19 cellular contexts compared by ENCODE assay signal in genomic region chr10:31508882-31509281, GRCh38.
A peak's percentile ranks its signal among the peaks of the same experiment; 100 is the strongest.
DNase-seq lines count a peak whose midpoint lies in the region; ATAC-seq and TF ChIP-seq lines count a peak whose summit lies in the region.
"Had no signal": no experiment of that assay in that cellular context is flagged by ENCODE, and none has a peak within 500 bp of the region (broad histone marks: within the 10 kb centered on the region; RNA-seq: fewer than 3 reads in every experiment).

No MANE protein-coding gene starts in this region.

- no peak for TF ChIP-seq CTCF in AG10803 (conservative IDR thresholded peaks at IDR 0.05; ENCODE audit: low read length)
- no peak for TF ChIP-seq CTCF in HFFc6 (IDR thresholded peaks at IDR 0.05)
- TF ChIP-seq CTCF in brain microvascular endothelial cell (IDR thresholded peaks at IDR 0.05; ENCODE audit: low read depth, low read length, missing control alignments): no peak

- no peak overlapping the region for H2BK12ac ChIP-seq in mesenchymal stem cell (ENCODE audit: low read length in 2 of 2)

- peaks cover 67% of the 10 kb centered on the region for H3K9me3 ChIP-seq in mesenchymal stem cell (ENCODE audit: control insufficient read depth, low read length)

- no peak for ATAC-seq in GM21447 (IDR thresholded peaks at IDR 0.05; ENCODE audit: unreplicated experiment)

- no peak overlapping the region for H3K4me3 ChIP-seq in AG10803 (ENCODE audit: low read length)
- H3K4me3 ChIP-seq in brain microvascular endothelial cell (ENCODE audit: low read depth, low read length): no peak overlapping the region
- H3K4me3 ChIP-seq in mesenchymal stem cell (ENCODE audit: insufficient read depth in 1 of 2, low read depth in 1 of 2, low read length in 2 of 2): no peak overlapping the region
- H3K4me3 ChIP-seq: PC-9, SK-N-MC had no signal

- in situ Hi-C loops in brain microvascular endothelial cell (cut with HindIII; ENCODE audit: low pct_ligation_motif_present, low sequenced_read_pairs): no loop called here

- no peak overlapping the region for H2BK5ac ChIP-seq in mesenchymal stem cell (ENCODE audit: low read depth, low read length, poor library complexity, severe bottlenecking)

- peak overlapping the region in 1 of 2 experiments; percentile 23 for H3K18ac ChIP-seq in mesenchymal stem cell (ENCODE audit: low read depth in 1 of 2, low read length in 2 of 2)

- WGBS in mesenchymal stem cell: 86% methylated on average over 5 of the region's 5 CpGs

- H3K27ac ChIP-seq in brain microvascular endothelial cell (no peak overlapping the region), mesenchymal stem cell (ENCODE audit: low read length, poor library complexity, severe bottlenecking) (no peak overlapping the region)
- H3K27ac ChIP-seq: C4-2B, PC-9, SK-N-MC had no signal

- H2BK15ac ChIP-seq in mesenchymal stem cell (ENCODE audit: low read depth, poor library complexity, severe bottlenecking): no peak overlapping the region

- H3K14ac ChIP-seq in mesenchymal stem cell (ENCODE audit: low read length in 2 of 2): no peak overlapping the region

- H2BK120ac ChIP-seq in mesenchymal stem cell (ENCODE audit: low read depth, low read length): no peak overlapping the region

- no peak overlapping the region; the same call in 1 of the 2 replicates for H3K4me3 Mint-ChIP-seq in HFFc6
- H3K4me3 Mint-ChIP-seq: H9 had no signal

- H2AK5ac ChIP-seq in mesenchymal stem cell (ENCODE audit: low read length, severe bottlenecking): no peak overlapping the region

- H2AFZ ChIP-seq in mesenchymal stem cell (ENCODE audit: low read depth, low read length): no peak overlapping the region
- H2AFZ ChIP-seq: PC-9 had no signal

- peaks cover 20% of the 10 kb centered on the region for H3K79me1 ChIP-seq in mesenchymal stem cell (replicated peaks; ENCODE audit: low read length, poor library complexity, severe bottlenecking)

- DNase-seq in AG10803 (ENCODE audit: low read depth): peak; percentile 27
- peak; percentile 19 for DNase-seq in HFFc6
- peak; percentile 42 for DNase-seq in brain microvascular endothelial cell
- DNase-seq in mesenchymal stem cell: peak; percentile 22
- no peak for DNase-seq in NCI-H748 (lab: John Stamatoyannopoulos, UW; ENCODE audit: unreplicated experiment)
- no peak for DNase-seq in DMS53 treated with DMSO at 0.1 percent for 48 hours (lab: John Stamatoyannopoulos, UW; ENCODE audit: unreplicated experiment)
- DNase-seq in ureter (ENCODE audit: low spot score): no peak
- DNase-seq: COR-L47, GF-D8, H9, NCI-H1048, NCI-H146, NCI-H2107, NCI-H345, NCI-H526 treated with DMSO at 0.1 percent for 48 hours, PC-9 had no signal

- peak overlapping the region; percentile 59 for H4K8ac ChIP-seq in mesenchymal stem cell (ENCODE audit: low read length)

- peaks cover 5% of the 10 kb centered on the region for H3K36me3 ChIP-seq in brain microvascular endothelial cell (replicated peaks)
- H3K36me3 ChIP-seq in mesenchymal stem cell (ENCODE audit: control insufficient read depth in 1 of 2, insufficient read depth in 2 of 2, low read depth in 1 of 2, low read length in 2 of 2): peaks cover 17 to 97% of the 10 kb centered on the region in 2 experiments

- no peak overlapping the region for H3K9ac ChIP-seq in mesenchymal stem cell (ENCODE audit: low read length)

- H3K4ac ChIP-seq in mesenchymal stem cell (ENCODE audit: low read depth in 1 of 2, low read length in 2 of 2): no peak overlapping the region

- no peaks in the 10 kb centered on the region for H3K27me3 ChIP-seq in brain microvascular endothelial cell (replicated peaks)
- no peaks in the 10 kb centered on the region for H3K27me3 ChIP-seq in mesenchymal stem cell (ENCODE audit: control insufficient read depth in 1 of 2, insufficient read depth in 1 of 2, low read length in 2 of 2)

- H3K4me1 ChIP-seq in mesenchymal stem cell (ENCODE audit: control insufficient read depth, insufficient read depth, low read depth, low read length): no peaks in the 10 kb centered on the region

- H3K23ac ChIP-seq in mesenchymal stem cell (ENCODE audit: low read length in 2 of 2): no peak overlapping the region

- H3K4me2 ChIP-seq in mesenchymal stem cell (ENCODE audit: low read length, poor library complexity, severe bottlenecking): no peak overlapping the region
- H3K4me2 ChIP-seq: PC-9 had no signal

- peak overlapping the region; percentile 34 for H4K91ac ChIP-seq in mesenchymal stem cell (ENCODE audit: low read length)

- peaks cover 54% of the 10 kb centered on the region for H3K36me3 Mint-ChIP-seq in HFFc6 (ENCODE audit: low read depth)

- H3K27me3 Mint-ChIP-seq in HFFc6 (ENCODE audit: insufficient read depth): no peaks in the 10 kb centered on the region; the same call in 1 of the 2 replicates

- H3K4me1 Mint-ChIP-seq in HFFc6 (ENCODE audit: low read depth): peaks cover 26% of the 10 kb centered on the region
- H3K4me1 Mint-ChIP-seq: H9 had no signal

- H3K27ac Mint-ChIP-seq in HFFc6: peak overlapping the region; percentile 19
- H3K27ac Mint-ChIP-seq: H9 had no signal

- peaks cover 34% of the 10 kb centered on the region for H3K9me3 Mint-ChIP-seq in HFFc6

Comparison
In these comparisons a context has a peak if more than half of its experiments do, and no peak if none do; other contexts are left out.
1. DNase-seq: peak in AG10803 (single experiment), HFFc6 (single experiment), brain microvascular endothelial cell (single experiment) and mesenchymal stem cell (single experiment); none in NCI-H748 (single experiment), DMS53 treated with DMSO at 0.1 percent for 48 hours (single experiment) and ureter (single experiment).